9 cellular contexts compared by ENCODE assay signal in genomic region chr10:63115732-63116383, GRCh38. TPM values are rescaled to one million over a fixed set of nuclear protein-coding genes. Genes with fewer than 3 reads are reported as not detected.
A peak's percentile ranks its signal among the peaks of the same experiment; 100 is the strongest.
DNase-seq lines count a peak whose midpoint lies in the region; ATAC-seq and TF ChIP-seq lines count a peak whose summit lies in the region.
"Had no signal": no experiment of that assay in that cellular context is flagged by ENCODE, and none has a peak within 500 bp of the region (broad histone marks: within the 10 kb centered on the region; RNA-seq: fewer than 3 reads in every experiment).

No MANE protein-coding gene starts in this region.

- peak; percentile 40 for DNase-seq in OCI-M1 (lab: John Stamatoyannopoulos, UW)
- no peak for DNase-seq in esophagus squamous epithelium (lab: John Stamatoyannopoulos, UW)
- DNase-seq in mesenteric fat pad (ENCODE audit: low spot score) = peak; percentile 71
- DNase-seq in activated gamma-delta T cell (lab: John Stamatoyannopoulos, UW) = no peak
- DNase-seq in activated CD8-positive, alpha-beta T cell treated with anti-CD3 and anti-CD28 coated beads, Interleukin-2, amount 10 ng/mL, durations not matched to agents 7 days and 5 days = no peak
- DNase-seq: activated gamma-delta T cell treated with Interleukin-2 at 50 U/mL for 16 hours had no signal

- no peak for ATAC-seq in activated CD8-positive, alpha-beta T cell treated with anti-CD3 and anti-CD28 coated beads, Interleukin-2, amount 10 ng/mL, durations not matched to agents 7 days and 5 days
- ATAC-seq in GM19324 (IDR thresholded peaks at IDR 0.05; ENCODE audit: low FRiP score, unreplicated experiment) = no peak
- ATAC-seq in stimulated activated memory B cell treated with anti-CD40 and anti-IgM and Interleukin-4, amounts not matched to agents 10 μg/mL and 1 μg/mL and 100 μg/mL, for 72 hours = no peak

- peak overlapping the region; percentile 12 to 81 (median 72) for H3K27ac ChIP-seq in esophagus squamous epithelium
- H3K27ac ChIP-seq in thymus (ENCODE audit: low read depth) = peak overlapping the region; percentile 42

- no peak for TF ChIP-seq POLR2A in esophagus squamous epithelium (IDR thresholded peaks at IDR 0.05)

- no peak for TF ChIP-seq CTCF in esophagus squamous epithelium (IDR thresholded peaks at IDR 0.05)

- H3K4me1 Mint-ChIP-seq in activated CD8-positive, alpha-beta T cell treated with anti-CD3 and anti-CD28 coated beads, Interleukin-2, amount 10 ng/mL, durations not matched to agents 7 days and 5 days (ENCODE audit: low read depth) = no peaks in the 10 kb centered on the region
- no peaks in the 10 kb centered on the region for H3K4me1 Mint-ChIP-seq in stimulated activated memory B cell treated with anti-CD40 and anti-IgM and Interleukin-4, amounts not matched to agents 10 μg/mL and 1 μg/mL and 100 μg/mL, for 72 hours

- POLR2A ChIA-PET in activated CD8-positive, alpha-beta T cell treated with anti-CD3 and anti-CD28 coated beads, Interleukin-2, amount 10 ng/mL, durations not matched to agents 7 days and 5 days (lab: Charles Lee) = no interaction called here

- intact Hi-C loops in esophagus squamous epithelium (cut with DNase I) = no loop called here

- CTCF ChIA-PET in activated CD8-positive, alpha-beta T cell treated with anti-CD3 and anti-CD28 coated beads, Interleukin-2, amount 10 ng/mL, durations not matched to agents 7 days and 5 days (lab: Charles Lee) = no interaction called here

- H3K27me3 Mint-ChIP-seq in activated CD8-positive, alpha-beta T cell treated with anti-CD3 and anti-CD28 coated beads, Interleukin-2, amount 10 ng/mL, durations not matched to agents 7 days and 5 days (ENCODE audit: low read depth) = peaks cover 2% of the 10 kb centered on the region
- H3K27me3 Mint-ChIP-seq in stimulated activated memory B cell treated with anti-CD40 and anti-IgM and Interleukin-4, amounts not matched to agents 10 μg/mL and 1 μg/mL and 100 μg/mL, for 72 hours = no peaks in the 10 kb centered on the region

- H3K36me3 Mint-ChIP-seq in activated CD8-positive, alpha-beta T cell treated with anti-CD3 and anti-CD28 coated beads, Interleukin-2, amount 10 ng/mL, durations not matched to agents 7 days and 5 days (ENCODE audit: low read depth) = no peaks in the 10 kb centered on the region
- no peaks in the 10 kb centered on the region for H3K36me3 Mint-ChIP-seq in stimulated activated memory B cell treated with anti-CD40 and anti-IgM and Interleukin-4, amounts not matched to agents 10 μg/mL and 1 μg/mL and 100 μg/mL, for 72 hours

- no peak overlapping the region for H3K4me3 Mint-ChIP-seq in activated CD8-positive, alpha-beta T cell treated with anti-CD3 and anti-CD28 coated beads, Interleukin-2, amount 10 ng/mL, durations not matched to agents 7 days and 5 days
- no peak overlapping the region for H3K4me3 Mint-ChIP-seq in stimulated activated memory B cell treated with anti-CD40 and anti-IgM and Interleukin-4, amounts not matched to agents 10 μg/mL and 1 μg/mL and 100 μg/mL, for 72 hours

- no peaks in the 10 kb centered on the region for H3K27me3 ChIP-seq in esophagus squamous epithelium
- no peaks in the 10 kb centered on the region for H3K27me3 ChIP-seq in thymus (ENCODE audit: control insufficient read depth, insufficient read depth)

- H3K4me3 ChIP-seq in esophagus squamous epithelium (no peak overlapping the region), thymus (ENCODE audit: low read length) (no peak overlapping the region)

- H3K27ac Mint-ChIP-seq in activated CD8-positive, alpha-beta T cell treated with anti-CD3 and anti-CD28 coated beads, Interleukin-2, amount 10 ng/mL, durations not matched to agents 7 days and 5 days = no peak overlapping the region
- no peak overlapping the region for H3K27ac Mint-ChIP-seq in stimulated activated memory B cell treated with anti-CD40 and anti-IgM and Interleukin-4, amounts not matched to agents 10 μg/mL and 1 μg/mL and 100 μg/mL, for 72 hours

- WGBS in esophagus squamous epithelium, 2 donors = 23 to 39% methylated on average over 7 of the region's 7 CpGs
- 91% methylated on average over 7 of the region's 7 CpGs for WGBS in thymus

- no peaks in the 10 kb centered on the region for H3K9me3 ChIP-seq in esophagus squamous epithelium
- no peaks in the 10 kb centered on the region for H3K9me3 ChIP-seq in thymus (ENCODE audit: control insufficient read depth)

- no peaks in the 10 kb centered on the region for H3K36me3 ChIP-seq in esophagus squamous epithelium
- no peaks in the 10 kb centered on the region for H3K36me3 ChIP-seq in thymus (ENCODE audit: control insufficient read depth, insufficient read depth)

- no peaks in the 10 kb centered on the region for H3K9me3 Mint-ChIP-seq in activated CD8-positive, alpha-beta T cell treated with anti-CD3 and anti-CD28 coated beads, Interleukin-2, amount 10 ng/mL, durations not matched to agents 7 days and 5 days (ENCODE audit: insufficient read depth)
- no peaks in the 10 kb centered on the region for H3K9me3 Mint-ChIP-seq in stimulated activated memory B cell treated with anti-CD40 and anti-IgM and Interleukin-4, amounts not matched to agents 10 μg/mL and 1 μg/mL and 100 μg/mL, for 72 hours

- H3K4me1 ChIP-seq in esophagus squamous epithelium = peaks cover 3 to 28% (median 22%) of the 10 kb centered on the region in 3 donors
- H3K4me1 ChIP-seq in thymus (ENCODE audit: control insufficient read depth, insufficient read depth, low read length) = no peaks in the 10 kb centered on the region

RNA-seq across cellular contexts. Expression of gene NRBF2, which starts 17.3 kb away (rescaled TPM):
- total RNA-seq in esophagus squamous epithelium (10 to 100 TPM; 12.2 to 16.6 (median 14.7) TPM), mesenteric fat pad (25.0 TPM)
- 39.2 TPM for polyA plus RNA-seq in thymus
- 10 to 100 TPM; 21.8 to 22.6 TPM for total RNA-seq in activated CD8-positive, alpha-beta T cell treated with anti-CD3 and anti-CD28 coated beads, Interleukin-2, amount 10 ng/mL, durations not matched to agents 7 days and 5 days

Comparison
In these comparisons a context has a peak if more than half of its experiments do, and no peak if none do; other contexts are left out.
1. DNase-seq: peak in OCI-M1 (single experiment) and mesenteric fat pad (single experiment); none in esophagus squamous epithelium (single experiment), activated gamma-delta T cell (single experiment) and activated CD8-positive, alpha-beta T cell treated with anti-CD3 and anti-CD28 coated beads, Interleukin-2, amount 10 ng/mL, durations not matched to agents 7 days and 5 days (single experiment).